In the genomic region with DNA sequence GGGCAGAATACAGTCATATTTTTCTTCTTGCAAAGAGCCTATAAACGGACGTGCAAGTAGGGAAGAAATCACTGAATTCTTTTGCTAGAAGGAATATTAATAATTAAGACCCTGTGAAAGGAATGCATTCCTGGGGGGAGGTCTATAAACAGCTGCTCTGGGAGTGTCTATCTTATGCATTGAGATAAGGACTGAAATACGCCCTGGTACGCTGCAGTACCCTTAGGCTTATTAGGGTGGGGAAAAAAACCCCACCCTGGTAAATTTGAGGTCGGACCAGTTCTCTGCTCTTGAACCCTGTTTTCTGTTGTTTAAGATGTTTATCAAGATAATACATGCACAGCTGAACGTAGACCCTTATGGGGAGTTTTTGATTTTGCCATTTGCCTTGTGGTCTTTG, we compare ENCODE assay signal across 31 cellular contexts.
"Had no signal": no experiment of that assay in that cellular context is flagged by ENCODE, and none has a peak within 500 bp of the region (broad histone marks: within the 10 kb centered on the region; RNA-seq: fewer than 3 reads in every experiment).

No MANE protein-coding gene starts in this region.

- H3K4me3 Mint-ChIP-seq: activated CD4-positive, alpha-beta memory T cell treated with anti-CD3 and anti-CD28 coated beads for 36 hours; activated CD4-positive, alpha-beta T cell treated with anti-CD3 and anti-CD28 coated beads for 36 hours; activated CD4-positive, alpha-beta T cell treated with anti-CD3 and anti-CD28 coated beads, Interleukin-2, amount 10 ng/mL, durations not matched to agents 24 days and 14 days; activated CD8-positive, alpha-beta memory T cell treated with anti-CD3 and anti-CD28 coated beads, Interleukin-2, amount 10 ng/mL, durations not matched to agents 7 days and 5 days; activated CD8-positive, alpha-beta T cell treated with anti-CD3 and anti-CD28 coated beads, Interleukin-2, amount 10 ng/mL, durations not matched to agents 7 days and 5 days; activated naive CD4-positive, alpha-beta T cell treated with anti-CD3 and anti-CD28 coated beads, Interleukin-2, amount 10 ng/mL, durations not matched to agents 7 days and 5 days; activated naive CD8-positive, alpha-beta T cell treated with anti-CD3 and anti-CD28 coated beads, Interleukin-2, amount 10 ng/mL, durations not matched to agents 7 days and 5 days; activated T-helper 1 cell treated with anti-CD3 and anti-CD28 coated beads, Interleukin-12 subunit alpha, Interleukin-12 subunit beta, Interleukin-2, Interleukin-4 antibody, amounts not matched to agents 30 ng/mL and 10 ng/mL and 1 ng/mL, durations not matched to agents 14 hours and 24 hours and 36 hours; brain; dendritic cell treated with granulocyte-macrophage colony-stimulating factor and Interleukin-4, amounts not matched to agents 40 ng/mL and 50 ng/mL, for 4 days; endodermal cell had no signal

- H3K36me3 Mint-ChIP-seq: activated naive CD4-positive, alpha-beta T cell treated with anti-CD3 and anti-CD28 coated beads, Interleukin-2, amount 10 ng/mL, durations not matched to agents 7 days and 5 days; activated naive CD8-positive, alpha-beta T cell treated with anti-CD3 and anti-CD28 coated beads, Interleukin-2, amount 10 ng/mL, durations not matched to agents 7 days and 5 days had no signal

- H3K27ac ChIP-seq: ascending aorta, breast epithelium, cardiac muscle cell, coronary artery, dorsolateral prefrontal cortex had no signal

- DNase-seq: activated CD4-positive, alpha-beta memory T cell treated with anti-CD3 and anti-CD28 coated beads for 36 hours; activated CD4-positive, alpha-beta T cell treated with anti-CD3 and anti-CD28 coated beads for 36 hours; activated CD4-positive, alpha-beta T cell treated with anti-CD3 and anti-CD28 coated beads, Interleukin-2, amount 10 ng/mL, durations not matched to agents 24 days and 14 days; activated CD4-positive, CD25-positive, alpha-beta regulatory T cell; activated CD4-positive, CD25-positive, alpha-beta regulatory T cell treated with anti-CD3 and anti-CD28 coated beads, Interleukin-2, amount 50 U/mL, for 72 hours; activated CD8-positive, alpha-beta memory T cell treated with anti-CD3 and anti-CD28 coated beads, Interleukin-2, amount 10 ng/mL, durations not matched to agents 7 days and 5 days; activated CD8-positive, alpha-beta memory T cell treated with anti-CD3 and anti-CD28 coated beads, Interleukin-2, amount 50 U/mL, for 4 hours; activated CD8-positive, alpha-beta T cell treated with anti-CD3 and anti-CD28 coated beads, Interleukin-2, amount 10 ng/mL, durations not matched to agents 7 days and 5 days; activated gamma-delta T cell; activated naive CD4-positive, alpha-beta T cell; activated naive CD4-positive, alpha-beta T cell treated with anti-CD3 and anti-CD28 coated beads, Interleukin-2, amount 10 ng/mL, durations not matched to agents 7 days and 5 days; activated naive CD8-positive, alpha-beta T cell treated with anti-CD3 and anti-CD28 coated beads, Interleukin-2, amount 10 ng/mL, durations not matched to agents 7 days and 5 days; activated T-cell treated with anti-CD3 and anti-CD28 coated beads, Interleukin-2, amount 50 U/mL, for 1 hour; activated T-cell treated with anti-CD3 and anti-CD28 coated beads, Interleukin-2, amount 50 U/mL, for 48 hours; central memory CD4-positive, alpha-beta T cell; cerebellar nuclear complex; dorsolateral prefrontal cortex; effector memory CD4-positive, alpha-beta T cell; endodermal cell; foreskin fibroblast; head of caudate nucleus; T-helper 2 cell had no signal

- H3K4me1 ChIP-seq: ascending aorta, breast epithelium had no signal

- ATAC-seq: activated CD4-positive, alpha-beta T cell treated with anti-CD3 and anti-CD28 coated beads for 36 hours; activated CD8-positive, alpha-beta memory T cell treated with anti-CD3 and anti-CD28 coated beads, Interleukin-2, amount 10 ng/mL, durations not matched to agents 7 days and 5 days; activated CD8-positive, alpha-beta T cell treated with anti-CD3 and anti-CD28 coated beads, Interleukin-2, amount 10 ng/mL, durations not matched to agents 7 days and 5 days; activated naive CD4-positive, alpha-beta T cell treated with anti-CD3 and anti-CD28 coated beads, Interleukin-2, amount 50 U/mL, for 72 hours; esophagus mucosa had no signal

- H3K4me1 Mint-ChIP-seq: activated CD4-positive, alpha-beta T cell treated with anti-CD3 and anti-CD28 coated beads for 36 hours; activated CD4-positive, alpha-beta T cell treated with anti-CD3 and anti-CD28 coated beads, Interleukin-2, amount 10 ng/mL, durations not matched to agents 24 days and 14 days; activated naive CD4-positive, alpha-beta T cell treated with anti-CD3 and anti-CD28 coated beads, Interleukin-2, amount 10 ng/mL, durations not matched to agents 7 days and 5 days; activated naive CD8-positive, alpha-beta T cell treated with anti-CD3 and anti-CD28 coated beads, Interleukin-2, amount 10 ng/mL, durations not matched to agents 7 days and 5 days; brain; endodermal cell had no signal

- H3K27ac Mint-ChIP-seq: activated CD4-positive, alpha-beta memory T cell treated with anti-CD3 and anti-CD28 coated beads for 36 hours; activated CD4-positive, alpha-beta T cell treated with anti-CD3 and anti-CD28 coated beads for 36 hours; activated CD4-positive, alpha-beta T cell treated with anti-CD3 and anti-CD28 coated beads, Interleukin-2, amount 10 ng/mL, durations not matched to agents 24 days and 14 days; activated CD8-positive, alpha-beta memory T cell treated with anti-CD3 and anti-CD28 coated beads, Interleukin-2, amount 10 ng/mL, durations not matched to agents 7 days and 5 days; activated CD8-positive, alpha-beta T cell treated with anti-CD3 and anti-CD28 coated beads, Interleukin-2, amount 10 ng/mL, durations not matched to agents 7 days and 5 days; activated naive CD4-positive, alpha-beta T cell treated with anti-CD3 and anti-CD28 coated beads, Interleukin-2, amount 10 ng/mL, durations not matched to agents 7 days and 5 days; activated naive CD4-positive, alpha-beta T cell treated with anti-CD3 and anti-CD28 coated beads, Interleukin-2, amount 50 U/mL, for 72 hours; activated naive CD8-positive, alpha-beta T cell treated with anti-CD3 and anti-CD28 coated beads, Interleukin-2, amount 10 ng/mL, durations not matched to agents 7 days and 5 days; activated T-helper 1 cell treated with anti-CD3 and anti-CD28 coated beads, Interleukin-12 subunit alpha, Interleukin-12 subunit beta, Interleukin-2, Interleukin-4 antibody, amounts not matched to agents 30 ng/mL and 10 ng/mL and 1 ng/mL, durations not matched to agents 14 hours and 24 hours and 36 hours; brain; dendritic cell treated with granulocyte-macrophage colony-stimulating factor and Interleukin-4, amounts not matched to agents 40 ng/mL and 50 ng/mL, for 4 days; endodermal cell had no signal

- H3K36me3 ChIP-seq: ascending aorta, breast epithelium, cardiac muscle cell had no signal

- H3K27me3 ChIP-seq: ascending aorta, breast epithelium, cardiac muscle cell, dorsolateral prefrontal cortex had no signal

- H3K27me3 Mint-ChIP-seq: activated CD4-positive, alpha-beta memory T cell treated with anti-CD3 and anti-CD28 coated beads for 36 hours; activated CD4-positive, alpha-beta T cell treated with anti-CD3 and anti-CD28 coated beads, Interleukin-2, amount 10 ng/mL, durations not matched to agents 24 days and 14 days; activated CD8-positive, alpha-beta memory T cell treated with anti-CD3 and anti-CD28 coated beads, Interleukin-2, amount 10 ng/mL, durations not matched to agents 7 days and 5 days; activated naive CD4-positive, alpha-beta T cell treated with anti-CD3 and anti-CD28 coated beads, Interleukin-2, amount 10 ng/mL, durations not matched to agents 7 days and 5 days; activated naive CD8-positive, alpha-beta T cell treated with anti-CD3 and anti-CD28 coated beads, Interleukin-2, amount 10 ng/mL, durations not matched to agents 7 days and 5 days; dendritic cell treated with granulocyte-macrophage colony-stimulating factor and Interleukin-4, amounts not matched to agents 40 ng/mL and 50 ng/mL, for 4 days had no signal

- H3K4me3 ChIP-seq: ascending aorta, breast epithelium, cardiac muscle cell, coronary artery, dorsolateral prefrontal cortex had no signal
